In genomic region chr11:66264383-66264782, GRCh38 we compare ENCODE assay signal across 22 cellular contexts. TPM values are rescaled to one million over a fixed set of nuclear protein-coding genes. Genes with fewer than 3 reads are reported as not detected.
DNase-seq lines count a peak whose midpoint lies in the region; ATAC-seq, FAIRE-seq and TF ChIP-seq lines count a peak whose summit lies in the region.
"Had no signal": no experiment of that assay in that cellular context is flagged by ENCODE, and none has a peak within 500 bp of the region (broad histone marks: within the 10 kb centered on the region; RNA-seq: fewer than 3 reads in every experiment).

No MANE protein-coding gene starts in this region.

- H3K27me3 ChIP-seq in astrocyte (ENCODE audit: insufficient read depth, low read length): no peaks in the 10 kb centered on the region

- no peak overlapping the region for H2AFZ ChIP-seq in astrocyte (ENCODE audit: low read depth, low read length)

- DNase-seq in activated naive CD4-positive, alpha-beta T cell treated with anti-CD3 and anti-CD28 coated beads, Interleukin-2, amount 50 U/mL, for 72 hours (ENCODE audit: low spot score in 2 of 2): no peak
- no peak for DNase-seq in activated naive CD4-positive, alpha-beta T cell treated with Interleukin-2 at 50 U/mL for 16 hours
- DNase-seq in astrocyte (ENCODE audit: low read depth) (no peak), memory B cell (ENCODE audit: low spot score in 2 of 2) (no peak), COLO829 (ENCODE audit: low spot score) (no peak), nephron progenitor cell (no peak)
- no peak for DNase-seq in stimulated activated CD4-positive, alpha-beta T cell treated with anti-CD3 and anti-CD28 coated beads, Interleukin-15, amount 100 ng/mL, for 24 hours
- DNase-seq: 8988T; AML-193; C1 segment of cervical spinal cord; GF-D8; HCEC 1CT; NCI-H1048; NCI-H1417 treated with DMSO at 0.1 percent for 48 hours; NCI-H226; NCI-H524; NCI-H774; NK-92 treated with Interleukin-12 subunit alpha and Interleukin-12 subunit beta, amount 100 ng/mL, for 24 hours had no signal

- H3K9me3 ChIP-seq in astrocyte (ENCODE audit: insufficient read depth, low read depth, low read length): no peaks in the 10 kb centered on the region

- H3K4me2 ChIP-seq in astrocyte (ENCODE audit: low read length): no peak overlapping the region

- H3K9ac ChIP-seq in astrocyte (ENCODE audit: low read length): no peak overlapping the region

- H3K27ac ChIP-seq in astrocyte (ENCODE audit: low read depth, low read length): no peak overlapping the region

- H3K27ac Mint-ChIP-seq in activated naive CD4-positive, alpha-beta T cell treated with anti-CD3 and anti-CD28 coated beads, Interleukin-2, amount 50 U/mL, for 72 hours: peak overlapping the region; percentile 30 to 36
- H3K27ac Mint-ChIP-seq in astrocyte (ENCODE audit: unreplicated experiment): peak overlapping the region; percentile 41
- peak overlapping the region; percentile 79 for H3K27ac Mint-ChIP-seq in memory B cell
- no peak overlapping the region for H3K27ac Mint-ChIP-seq in nephron progenitor cell
- H3K27ac Mint-ChIP-seq: T-cell had no signal

- peaks cover 17% of the 10 kb centered on the region for H3K79me2 ChIP-seq in astrocyte (ENCODE audit: insufficient read depth, low read length)

- H3K4me1 Mint-ChIP-seq in astrocyte (ENCODE audit: low read depth, unreplicated experiment) (peaks cover 4% of the 10 kb centered on the region), memory B cell (peaks cover 18% of the 10 kb centered on the region), nephron progenitor cell (peaks cover 20% of the 10 kb centered on the region)

- H3K4me1 ChIP-seq in astrocyte (ENCODE audit: insufficient read depth, low read length): peaks cover 15% of the 10 kb centered on the region

- H3K36me3 Mint-ChIP-seq in activated naive CD4-positive, alpha-beta T cell treated with anti-CD3 and anti-CD28 coated beads, Interleukin-2, amount 50 U/mL, for 72 hours: peaks cover 15 to 18% of the 10 kb centered on the region in 2 donors
- peaks cover 23% of the 10 kb centered on the region for H3K36me3 Mint-ChIP-seq in astrocyte (ENCODE audit: low read depth, unreplicated experiment)
- H3K36me3 Mint-ChIP-seq in memory B cell: peaks cover 9% of the 10 kb centered on the region
- peaks cover 21% of the 10 kb centered on the region for H3K36me3 Mint-ChIP-seq in nephron progenitor cell (ENCODE audit: low read depth)

- H3K36me3 ChIP-seq in astrocyte (ENCODE audit: insufficient read depth, low read length): peaks cover 8% of the 10 kb centered on the region

- H3K9me3 Mint-ChIP-seq in activated naive CD4-positive, alpha-beta T cell treated with anti-CD3 and anti-CD28 coated beads, Interleukin-2, amount 50 U/mL, for 72 hours: no peaks in the 10 kb centered on the region
- H3K9me3 Mint-ChIP-seq in astrocyte (ENCODE audit: unreplicated experiment) (no peaks in the 10 kb centered on the region), memory B cell (no peaks in the 10 kb centered on the region), nephron progenitor cell (no peaks in the 10 kb centered on the region)
- H3K9me3 Mint-ChIP-seq: T-cell had no signal

- no peak for FAIRE-seq in astrocyte (lab: Jason Lieb, UNC)
- FAIRE-seq: D721Med had no signal

- no peak overlapping the region for H3K4me3 ChIP-seq in astrocyte (ENCODE audit: insufficient read depth, low read depth, low read length)

- H3K27me3 Mint-ChIP-seq in astrocyte (ENCODE audit: low read depth, unreplicated experiment): no peaks in the 10 kb centered on the region
- no peaks in the 10 kb centered on the region for H3K27me3 Mint-ChIP-seq in memory B cell
- H3K27me3 Mint-ChIP-seq in nephron progenitor cell (ENCODE audit: low read depth, poor library complexity): no peaks in the 10 kb centered on the region
- H3K27me3 Mint-ChIP-seq: T-cell had no signal

- no peak for ATAC-seq in activated naive CD4-positive, alpha-beta T cell treated with anti-CD3 and anti-CD28 coated beads, Interleukin-2, amount 50 U/mL, for 72 hours
- ATAC-seq in memory B cell (ENCODE audit: low read depth) (no peak), GM21515 (IDR thresholded peaks at IDR 0.05; ENCODE audit: unreplicated experiment) (no peak)
- ATAC-seq: Panc1, T-cell had no signal

- H3K4me3 Mint-ChIP-seq in astrocyte (ENCODE audit: unreplicated experiment): no peak overlapping the region
- H3K4me3 Mint-ChIP-seq in memory B cell: no peak overlapping the region
- H3K4me3 Mint-ChIP-seq in nephron progenitor cell: no peak overlapping the region
- H3K4me3 Mint-ChIP-seq: T-cell had no signal

- H4K20me1 ChIP-seq in astrocyte (ENCODE audit: insufficient read depth, low read length): peaks cover 47% of the 10 kb centered on the region

- TF ChIP-seq CTCF in astrocyte (IDR thresholded peaks at IDR 0.05; ENCODE audit: insufficient read depth, low read depth, low read length): no peak
- no peak for TF ChIP-seq CTCF in nephron progenitor cell (IDR thresholded peaks at IDR 0.05)

RNA-seq across cellular contexts. Expression of gene RAB1B, which starts 4.1 kb away (rescaled TPM):
- 100 to 1,000 TPM; 138 to 153 TPM for total RNA-seq in activated naive CD4-positive, alpha-beta T cell treated with anti-CD3 and anti-CD28 coated beads, Interleukin-2, amount 50 U/mL, for 72 hours
- total RNA-seq in astrocyte: 109 and 120 TPM in 2 replicates

RNA-seq across cellular contexts. Expression of gene KLC2, which starts 6.9 kb away (rescaled TPM):
- total RNA-seq in activated naive CD4-positive, alpha-beta T cell treated with anti-CD3 and anti-CD28 coated beads, Interleukin-2, amount 50 U/mL, for 72 hours: 10 to 100 TPM; 26.0 to 69.7 TPM
- 43.1 and 44.8 TPM in 2 replicates for total RNA-seq in astrocyte

RNA-seq across cellular contexts. Expression of gene CNIH2, which starts 13.6 kb away (rescaled TPM):
- total RNA-seq in activated naive CD4-positive, alpha-beta T cell treated with anti-CD3 and anti-CD28 coated beads, Interleukin-2, amount 50 U/mL, for 72 hours: 1 to 10 TPM; 1.7 to 4.5 TPM
- total RNA-seq in astrocyte: 12.2 and 12.3 TPM in 2 replicates

RNA-seq across cellular contexts. Expression of gene YIF1A, which starts 24.6 kb away (rescaled TPM):
- 10 to 100 TPM; 45.9 to 55.4 TPM for total RNA-seq in activated naive CD4-positive, alpha-beta T cell treated with anti-CD3 and anti-CD28 coated beads, Interleukin-2, amount 50 U/mL, for 72 hours
- total RNA-seq in astrocyte: 129 and 159 TPM in 2 replicates

RNA-seq across cellular contexts. Expression of gene TMEM151A, which starts 27.3 kb away (rescaled TPM):
- not detected for total RNA-seq in activated naive CD4-positive, alpha-beta T cell treated with anti-CD3 and anti-CD28 coated beads, Interleukin-2, amount 50 U/mL, for 72 hours
- 1.8 and 2.0 TPM in 2 replicates for total RNA-seq in astrocyte
